Comparison of ENCODE assay signal across 8 cellular contexts in genomic region chr3:141875374-141875892, GRCh38. TPM values are rescaled to one million over a fixed set of nuclear protein-coding genes. Genes with fewer than 3 reads are reported as not detected.
DNase-seq lines count a peak whose midpoint lies in the region; ATAC-seq and TF ChIP-seq lines count a peak whose summit lies in the region.

No MANE protein-coding gene starts in this region.

- H3K27ac ChIP-seq in liver (ENCODE audit: low read depth in 1 of 2, low read length in 2 of 2): peak overlapping the region; percentile 69 to 96

- peak; percentile 76 for TF ChIP-seq CTCF in liver (IDR thresholded peaks at IDR 0.05; ENCODE audit: low read depth, low read length, missing input control)

- peaks cover 2 to 20% (median 13%) of the 10 kb centered on the region in 4 donors for H3K4me1 ChIP-seq in liver (ENCODE audit: control insufficient read depth in 4 of 4, insufficient read depth in 4 of 4, low read length in 3 of 4)

- no peaks in the 10 kb centered on the region for H3K36me3 ChIP-seq in liver (ENCODE audit: control insufficient read depth in 4 of 4, insufficient read depth in 3 of 4, low read depth in 1 of 4, low read length in 3 of 4)

- under 1% methylated on average over 19 of the region's 19 CpGs for WGBS in liver

- peak overlapping the region; percentile 37 to 63 (median 54) for H3K4me3 ChIP-seq in liver (ENCODE audit: low read depth in 1 of 3, low read length in 3 of 3)

- peak overlapping the region; percentile 38 to 89 for H3K9ac ChIP-seq in liver (ENCODE audit: low read depth in 1 of 2, low read length in 2 of 2)

- no peaks in the 10 kb centered on the region for H3K27me3 ChIP-seq in liver (ENCODE audit: control insufficient read depth in 4 of 4, insufficient read depth in 4 of 4, low read length in 3 of 4)

- DNase-seq in AML-193 (lab: John Stamatoyannopoulos, UW) (peak; percentile 74 to 84), NCI-H748 treated with DMSO at 0.1 percent for 48 hours (lab: John Stamatoyannopoulos, UW) (peak; percentile 56), dermis blood vessel endothelial cell (peak; percentile 92)
- peak; percentile 86 to 90 for DNase-seq in activated CD4-positive, alpha-beta T cell treated with anti-CD3 and anti-CD28 coated beads, Interleukin-2, amount 50 U/mL, for 48 hours
- peak; percentile 87 for DNase-seq in stimulated activated CD4-positive, alpha-beta T cell treated with anti-CD3 and anti-CD28 coated beads, Interleukin-4, amount 100 ng/mL, for 24 hours

- H3K9me3 ChIP-seq in liver (ENCODE audit: control insufficient read depth in 4 of 4, low read length in 3 of 4): no peaks in the 10 kb centered on the region

- peak; percentile 42 for ATAC-seq in GM19372 (IDR thresholded peaks at IDR 0.05; ENCODE audit: low read depth, unreplicated experiment)
- ATAC-seq in HG03571 (IDR thresholded peaks at IDR 0.05; ENCODE audit: unreplicated experiment): peak; percentile 41

- peak; percentile 76 to 86 for TF ChIP-seq RAD21 in liver (IDR thresholded peaks at IDR 0.05)

TF ChIP-seq in liver, 16 proteins besides CTCF, POLR2A, EP300 and RAD21:
- TF ChIP-seq NR2F2 (IDR thresholded peaks at IDR 0.05): peak; percentile 47
- TF ChIP-seq ATF3 (IDR thresholded peaks at IDR 0.05): no peak
- no peak for TF ChIP-seq MAX (IDR thresholded peaks at IDR 0.05)
- peak in 1 of 2 donors; percentile 18 for TF ChIP-seq RXRA (IDR thresholded peaks at IDR 0.05)
- peak; percentile 56 for TF ChIP-seq YY1 (IDR thresholded peaks at IDR 0.05)
- TF ChIP-seq GABPA (IDR thresholded peaks at IDR 0.05 in 1 of 2, conservative IDR thresholded peaks at IDR 0.05 in 1 of 2): no peak
- TF ChIP-seq FOXA1 (IDR thresholded peaks at IDR 0.05): no peak
- TF ChIP-seq HNF4A (conservative IDR thresholded peaks at IDR 0.05): no peak
- TF ChIP-seq, protein P1, sequence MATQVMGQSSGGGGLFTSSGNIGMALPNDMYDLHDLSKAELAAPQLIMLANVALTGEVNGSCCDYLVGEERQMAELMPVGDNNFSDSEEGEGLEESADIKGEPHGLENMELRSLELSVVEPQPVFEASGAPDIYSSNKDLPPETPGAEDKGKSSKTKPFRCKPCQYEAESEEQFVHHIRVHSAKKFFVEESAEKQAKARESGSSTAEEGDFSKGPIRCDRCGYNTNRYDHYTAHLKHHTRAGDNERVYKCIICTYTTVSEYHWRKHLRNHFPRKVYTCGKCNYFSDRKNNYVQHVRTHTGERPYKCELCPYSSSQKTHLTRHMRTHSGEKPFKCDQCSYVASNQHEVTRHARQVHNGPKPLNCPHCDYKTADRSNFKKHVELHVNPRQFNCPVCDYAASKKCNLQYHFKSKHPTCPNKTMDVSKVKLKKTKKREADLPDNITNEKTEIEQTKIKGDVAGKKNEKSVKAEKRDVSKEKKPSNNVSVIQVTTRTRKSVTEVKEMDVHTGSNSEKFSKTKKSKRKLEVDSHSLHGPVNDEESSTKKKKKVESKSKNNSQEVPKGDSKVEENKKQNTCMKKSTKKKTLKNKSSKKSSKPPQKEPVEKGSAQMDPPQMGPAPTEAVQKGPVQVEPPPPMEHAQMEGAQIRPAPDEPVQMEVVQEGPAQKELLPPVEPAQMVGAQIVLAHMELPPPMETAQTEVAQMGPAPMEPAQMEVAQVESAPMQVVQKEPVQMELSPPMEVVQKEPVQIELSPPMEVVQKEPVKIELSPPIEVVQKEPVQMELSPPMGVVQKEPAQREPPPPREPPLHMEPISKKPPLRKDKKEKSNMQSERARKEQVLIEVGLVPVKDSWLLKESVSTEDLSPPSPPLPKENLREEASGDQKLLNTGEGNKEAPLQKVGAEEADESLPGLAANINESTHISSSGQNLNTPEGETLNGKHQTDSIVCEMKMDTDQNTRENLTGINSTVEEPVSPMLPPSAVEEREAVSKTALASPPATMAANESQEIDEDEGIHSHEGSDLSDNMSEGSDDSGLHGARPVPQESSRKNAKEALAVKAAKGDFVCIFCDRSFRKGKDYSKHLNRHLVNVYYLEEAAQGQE (IDR thresholded peaks at IDR 0.05): peak; percentile 10
- no peak for TF ChIP-seq HNF4G (IDR thresholded peaks at IDR 0.05)
- TF ChIP-seq JUND (IDR thresholded peaks at IDR 0.05): no peak
- TF ChIP-seq ZBTB33 (IDR thresholded peaks at IDR 0.05): no peak

RNA-seq across cellular contexts. Expression of gene ATP1B3, which starts 1.0 kb away (rescaled TPM):
- total RNA-seq in dermis blood vessel endothelial cell: 129 and 199 TPM in 2 replicates
- 10 to 100 TPM in 1 of 2 donors, 1 to 10 TPM in 1; 7.4 to 30.2 TPM for total RNA-seq in liver
- polyA plus RNA-seq in liver: 10 to 100 TPM in 1 of 2 donors, 1 to 10 TPM in 1; 6.8 to 15.1 TPM

Comparison
In these comparisons a context has a peak if more than half of its experiments do, and no peak if none do; other contexts are left out.
1. Peak in every context shown above with its lines: DNase-seq, ATAC-seq, H3K4me3 ChIP-seq and H3K27ac ChIP-seq.